Comparison of ENCODE assay signal across 22 cellular contexts in the genomic region with DNA sequence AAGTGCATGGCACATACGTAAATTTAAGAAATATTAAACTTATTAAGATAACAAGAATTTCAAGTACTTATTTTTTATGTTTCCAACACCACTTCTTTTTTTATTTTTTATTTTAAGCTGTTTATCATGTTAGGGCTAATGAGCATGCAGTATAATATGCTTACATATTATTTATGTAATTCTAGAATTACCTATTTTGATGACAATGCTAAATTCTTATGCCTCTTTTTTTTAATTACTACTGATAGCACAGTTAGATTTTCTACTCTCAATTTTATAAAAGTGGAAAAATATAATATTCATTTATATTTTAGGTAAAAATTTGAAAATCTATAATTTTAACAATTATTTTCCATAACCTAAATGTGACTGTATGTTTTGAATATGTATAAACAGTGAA.
DNase-seq lines count a peak whose midpoint lies in the region; ATAC-seq, FAIRE-seq and TF ChIP-seq lines count a peak whose summit lies in the region.
"Had no signal": no experiment of that assay in that cellular context is flagged by ENCODE, and none has a peak within 500 bp of the region (broad histone marks: within the 10 kb centered on the region; RNA-seq: fewer than 3 reads in every experiment).

No MANE protein-coding gene starts in this region.

- TF ChIP-seq RAD21 in HepG2 (CRISPR knock-in tag; IDR thresholded peaks at IDR 0.05): no peak

- ATAC-seq in HepG2 (no peak), right lobe of liver (no peak), HG03196 (IDR thresholded peaks at IDR 0.05; ENCODE audit: unreplicated experiment) (no peak)

- H3K27me3 ChIP-seq in HepG2 (ENCODE audit: control insufficient read depth in 1 of 2, insufficient read depth in 2 of 2, low read length in 2 of 2) (no peaks in the 10 kb centered on the region), right lobe of liver (no peaks in the 10 kb centered on the region), small intestine (ENCODE audit: control insufficient read depth in 2 of 2, insufficient read depth in 2 of 2, low read length in 2 of 2) (no peaks in the 10 kb centered on the region)
- H3K27me3 ChIP-seq: BE2C; BLaER1 treated with 17β-estradiol and CSF1 and Interleukin-3, amounts not matched to agents 10 nM and 100 nM had no signal

- no peaks in the 10 kb centered on the region for H4K20me1 ChIP-seq in HepG2 (ENCODE audit: insufficient read depth, low read length)
- H4K20me1 ChIP-seq: BLaER1 treated with 17β-estradiol and CSF1 and Interleukin-3, amounts not matched to agents 10 nM and 100 nM had no signal

- no peak overlapping the region for H3K27ac ChIP-seq in HepG2 (ENCODE audit: extremely low read length, insufficient read depth, low read length)
- no peak overlapping the region for H3K27ac ChIP-seq in right lobe of liver
- no peak overlapping the region for H3K27ac ChIP-seq in small intestine (ENCODE audit: low read depth in 1 of 2, low read length in 1 of 2)
- H3K27ac ChIP-seq: 22Rv1; BLaER1 treated with 17β-estradiol and CSF1 and Interleukin-3, amounts not matched to agents 10 nM and 100 nM had no signal

- DNase-seq in HepG2 (ENCODE audit: low spot score) (no peak), right lobe of liver (no peak), frontal cortex (ENCODE audit: low spot score in 2 of 2) (no peak), small intestine (no peak)
- DNase-seq in activated CD4-positive, alpha-beta T cell treated with anti-CD3 and anti-CD28 coated beads, Interleukin-2, amount 50 U/mL, for 1 hour: no peak
- DNase-seq: ACHN; AML-193; BE2C; CD4-positive, alpha-beta T cell; CD8-positive, alpha-beta memory T cell; DMS53; DMS79 treated with DMSO at 0.1 percent for 48 hours; GF-D8; GOT3; HFFc6 had no signal

- POLR2A ChIA-PET in HepG2 (lab: Yijun Ruan, JAX): no interaction called here

- TF ChIP-seq POLR2A in HepG2 (IDR thresholded peaks at IDR 0.05; ENCODE audit: insufficient read depth in 1 of 2, low read depth in 2 of 2, low read length in 2 of 2) (no peak), right lobe of liver (IDR thresholded peaks at IDR 0.05) (no peak)

- H3K4me3 ChIP-seq in HepG2 (replicated peaks in 1 of 3; ENCODE audit: insufficient read depth in 1 of 3, low read depth in 2 of 3, low read length in 3 of 3): no peak overlapping the region
- H3K4me3 ChIP-seq in right lobe of liver: no peak overlapping the region
- no peak overlapping the region for H3K4me3 ChIP-seq in small intestine (ENCODE audit: low read depth in 1 of 2, low read length in 2 of 2)
- H3K4me3 ChIP-seq: BLaER1 treated with 17β-estradiol and CSF1 and Interleukin-3, amounts not matched to agents 10 nM and 100 nM; HAP-1 had no signal

- intact Hi-C loops in HepG2 (cut with micrococcal nuclease; ENCODE audit: unreplicated experiment) (no loop called here), right lobe of liver (cut with DNase I) (no loop called here)

- no peaks in the 10 kb centered on the region for H3K4me1 ChIP-seq in HepG2 (ENCODE audit: insufficient read depth, low read length)
- H3K4me1 ChIP-seq in right lobe of liver: no peaks in the 10 kb centered on the region
- no peaks in the 10 kb centered on the region for H3K4me1 ChIP-seq in small intestine (ENCODE audit: control insufficient read depth in 2 of 2, insufficient read depth in 1 of 2, low read depth in 1 of 2, low read length in 1 of 2)
- H3K4me1 ChIP-seq: BLaER1 treated with 17β-estradiol and CSF1 and Interleukin-3, amounts not matched to agents 10 nM and 100 nM had no signal

- in situ Hi-C loops in HepG2 (cut with HindIII; ENCODE audit: extremely low pct_ligation_motif_present, low pct_unique_long_range_greater_than_20kb): no loop called here

- H3K36me3 ChIP-seq in HepG2 (replicated peaks in 1 of 2; ENCODE audit: control insufficient read depth in 1 of 2, insufficient read depth in 2 of 2, low read length in 2 of 2) (no peaks in the 10 kb centered on the region), right lobe of liver (no peaks in the 10 kb centered on the region), small intestine (ENCODE audit: control insufficient read depth in 2 of 2, insufficient read depth in 2 of 2, low read length in 2 of 2) (no peaks in the 10 kb centered on the region)
- H3K36me3 ChIP-seq: BE2C; BLaER1 treated with 17β-estradiol and CSF1 and Interleukin-3, amounts not matched to agents 10 nM and 100 nM; HAP-1 had no signal

- CTCF ChIA-PET in HepG2 (lab: Yijun Ruan, JAX; ENCODE audit: low intra/inter-chr PET ratio, low total read pairs): no interaction called here

- BruUV-seq in HepG2 (replicated peaks; lab: Mats Ljungman, UMichigan): no TSS peak

- H3K4me2 ChIP-seq in HepG2 (ENCODE audit: low read depth, low read length): no peak overlapping the region
- H3K4me2 ChIP-seq: BLaER1 treated with 17β-estradiol and CSF1 and Interleukin-3, amounts not matched to agents 10 nM and 100 nM had no signal

- FAIRE-seq in HepG2 (lab: Jason Lieb, UNC) (no peak), frontal cortex (lab: Jason Lieb, UNC) (peak; percentile 86), small intestine (lab: Jason Lieb, UNC) (peak; percentile 23)
- FAIRE-seq: GM12891, GM18507, H54 had no signal

- H3K9me3 ChIP-seq in HepG2 (ENCODE audit: low read length) (peaks cover 73% of the 10 kb centered on the region), right lobe of liver (no peaks in the 10 kb centered on the region), small intestine (ENCODE audit: control insufficient read depth, low read depth) (no peaks in the 10 kb centered on the region)
- H3K9me3 ChIP-seq: BE2C; BLaER1 treated with 17β-estradiol and CSF1 and Interleukin-3, amounts not matched to agents 10 nM and 100 nM; HAP-1 had no signal

- H3K9ac ChIP-seq in HepG2 (ENCODE audit: insufficient read depth, low read depth, low read length): no peak overlapping the region
- H3K9ac ChIP-seq: BLaER1 treated with 17β-estradiol and CSF1 and Interleukin-3, amounts not matched to agents 10 nM and 100 nM had no signal

- H3K79me2 ChIP-seq in HepG2 (ENCODE audit: insufficient read depth, low read length): no peaks in the 10 kb centered on the region

- no peak for TF ChIP-seq CTCF in HepG2 (CRISPR knock-in tag; IDR thresholded peaks at IDR 0.05)
- no peak for TF ChIP-seq CTCF in right lobe of liver (IDR thresholded peaks at IDR 0.05)

- H2AFZ ChIP-seq in HepG2 (ENCODE audit: low read length): no peak overlapping the region

- WGBS in HepG2 (ENCODE audit: low lambda C conversion rate): 31% methylated on average over 1 of the region's 1 CpG
- WGBS in right lobe of liver (ENCODE audit: insufficient coverage, low coverage, low lambda C conversion rate, missing lambda C conversion rate): 72% methylated on average over 1 of the region's 1 CpG
- 88 to 100% (median 88%) methylated on average over 1 of the region's 1 CpG for WGBS in small intestine, 3 donors

- TF ChIP-seq EP300 in HepG2 (IDR thresholded peaks at IDR 0.05; ENCODE audit: low read depth in 2 of 2, low read length in 2 of 2) (no peak), HepG2 (CRISPR knock-in tag; IDR thresholded peaks at IDR 0.05; ENCODE audit: borderline replicate concordance) (no peak)

TF ChIP-seq in HepG2, 621 proteins besides CTCF, POLR2A, EP300 and RAD21 (continues in another document):
- peak; percentile 68 for TF ChIP-seq MAFF (IDR thresholded peaks at IDR 0.05; ENCODE audit: low read depth, low read length)
- TF ChIP-seq, protein P1, sequence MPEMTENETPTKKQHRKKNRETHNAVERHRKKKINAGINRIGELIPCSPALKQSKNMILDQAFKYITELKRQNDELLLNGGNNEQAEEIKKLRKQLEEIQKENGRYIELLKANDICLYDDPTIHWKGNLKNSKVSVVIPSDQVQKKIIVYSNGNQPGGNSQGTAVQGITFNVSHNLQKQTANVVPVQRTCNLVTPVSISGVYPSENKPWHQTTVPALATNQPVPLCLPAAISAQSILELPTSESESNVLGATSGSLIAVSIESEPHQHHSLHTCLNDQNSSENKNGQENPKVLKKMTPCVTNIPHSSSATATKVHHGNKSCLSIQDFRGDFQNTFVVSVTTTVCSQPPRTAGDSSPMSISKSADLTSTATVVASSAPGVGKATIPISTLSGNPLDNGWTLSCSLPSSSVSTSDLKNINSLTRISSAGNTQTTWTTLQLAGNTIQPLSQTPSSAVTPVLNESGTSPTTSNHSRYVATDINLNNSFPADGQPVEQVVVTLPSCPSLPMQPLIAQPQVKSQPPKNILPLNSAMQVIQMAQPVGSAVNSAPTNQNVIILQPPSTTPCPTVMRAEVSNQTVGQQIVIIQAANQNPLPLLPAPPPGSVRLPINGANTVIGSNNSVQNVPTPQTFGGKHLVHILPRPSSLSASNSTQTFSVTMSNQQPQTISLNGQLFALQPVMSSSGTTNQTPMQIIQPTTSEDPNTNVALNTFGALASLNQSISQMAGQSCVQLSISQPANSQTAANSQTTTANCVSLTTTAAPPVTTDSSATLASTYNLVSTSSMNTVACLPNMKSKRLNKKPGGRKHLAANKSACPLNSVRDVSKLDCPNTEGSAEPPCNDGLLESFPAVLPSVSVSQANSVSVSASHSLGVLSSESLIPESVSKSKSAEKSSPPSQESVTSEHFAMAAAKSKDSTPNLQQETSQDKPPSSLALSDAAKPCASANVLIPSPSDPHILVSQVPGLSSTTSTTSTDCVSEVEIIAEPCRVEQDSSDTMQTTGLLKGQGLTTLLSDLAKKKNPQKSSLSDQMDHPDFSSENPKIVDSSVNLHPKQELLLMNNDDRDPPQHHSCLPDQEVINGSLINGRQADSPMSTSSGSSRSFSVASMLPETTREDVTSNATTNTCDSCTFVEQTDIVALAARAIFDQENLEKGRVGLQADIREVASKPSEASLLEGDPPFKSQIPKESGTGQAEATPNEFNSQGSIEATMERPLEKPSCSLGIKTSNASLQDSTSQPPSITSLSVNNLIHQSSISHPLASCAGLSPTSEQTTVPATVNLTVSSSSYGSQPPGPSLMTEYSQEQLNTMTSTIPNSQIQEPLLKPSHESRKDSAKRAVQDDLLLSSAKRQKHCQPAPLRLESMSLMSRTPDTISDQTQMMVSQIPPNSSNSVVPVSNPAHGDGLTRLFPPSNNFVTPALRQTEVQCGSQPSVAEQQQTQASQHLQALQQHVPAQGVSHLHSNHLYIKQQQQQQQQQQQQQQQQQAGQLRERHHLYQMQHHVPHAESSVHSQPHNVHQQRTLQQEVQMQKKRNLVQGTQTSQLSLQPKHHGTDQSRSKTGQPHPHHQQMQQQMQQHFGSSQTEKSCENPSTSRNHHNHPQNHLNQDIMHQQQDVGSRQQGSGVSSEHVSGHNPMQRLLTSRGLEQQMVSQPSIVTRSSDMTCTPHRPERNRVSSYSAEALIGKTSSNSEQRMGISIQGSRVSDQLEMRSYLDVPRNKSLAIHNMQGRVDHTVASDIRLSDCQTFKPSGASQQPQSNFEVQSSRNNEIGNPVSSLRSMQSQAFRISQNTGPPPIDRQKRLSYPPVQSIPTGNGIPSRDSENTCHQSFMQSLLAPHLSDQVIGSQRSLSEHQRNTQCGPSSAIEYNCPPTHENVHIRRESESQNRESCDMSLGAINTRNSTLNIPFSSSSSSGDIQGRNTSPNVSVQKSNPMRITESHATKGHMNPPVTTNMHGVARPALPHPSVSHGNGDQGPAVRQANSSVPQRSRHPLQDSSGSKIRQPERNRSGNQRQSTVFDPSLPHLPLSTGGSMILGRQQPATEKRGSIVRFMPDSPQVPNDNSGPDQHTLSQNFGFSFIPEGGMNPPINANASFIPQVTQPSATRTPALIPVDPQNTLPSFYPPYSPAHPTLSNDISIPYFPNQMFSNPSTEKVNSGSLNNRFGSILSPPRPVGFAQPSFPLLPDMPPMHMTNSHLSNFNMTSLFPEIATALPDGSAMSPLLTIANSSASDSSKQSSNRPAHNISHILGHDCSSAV (CRISPR knock-in tag; IDR thresholded peaks at IDR 0.05; ENCODE audit: borderline replicate concordance): no peak
